In genomic region chr6:142913511-142914047, GRCh38 we compare ENCODE assay signal across 8 cellular contexts. TPM values are rescaled to one million over a fixed set of nuclear protein-coding genes. Genes with fewer than 3 reads are reported as not detected.
DNase-seq lines count a peak whose midpoint lies in the region; ATAC-seq, FAIRE-seq and TF ChIP-seq lines count a peak whose summit lies in the region.

No MANE protein-coding gene starts in this region.

- ATAC-seq in right lobe of liver (peak; percentile 52 to 73 (median 58)), HepG2 (no peak), HG03520 (IDR thresholded peaks at IDR 0.05; ENCODE audit: unreplicated experiment) (peak; percentile 95)
- peak; percentile 91 for ATAC-seq in activated CD8-positive, alpha-beta memory T cell treated with anti-CD3 and anti-CD28 coated beads, Interleukin-2, amount 10 ng/mL, durations not matched to agents 7 days and 5 days

- FAIRE-seq in HepG2 (lab: Jason Lieb, UNC) = no peak

- H3K27ac Mint-ChIP-seq in activated CD8-positive, alpha-beta memory T cell treated with anti-CD3 and anti-CD28 coated beads, Interleukin-2, amount 10 ng/mL, durations not matched to agents 7 days and 5 days = peak overlapping the region; percentile 99

- no peaks in the 10 kb centered on the region for H3K9me3 Mint-ChIP-seq in activated CD8-positive, alpha-beta memory T cell treated with anti-CD3 and anti-CD28 coated beads, Interleukin-2, amount 10 ng/mL, durations not matched to agents 7 days and 5 days (ENCODE audit: low read depth)

- TF ChIP-seq CTCF in right lobe of liver (IDR thresholded peaks at IDR 0.05) = no peak
- no peak for TF ChIP-seq CTCF in HepG2 (CRISPR knock-in tag; IDR thresholded peaks at IDR 0.05)
- peak in 1 of 6 experiments; percentile 14 for TF ChIP-seq CTCF in esophagus squamous epithelium (IDR thresholded peaks at IDR 0.05)

- H3K27me3 ChIP-seq in right lobe of liver (no peaks in the 10 kb centered on the region), HepG2 (ENCODE audit: control insufficient read depth in 1 of 2, insufficient read depth in 2 of 2, low read length in 2 of 2) (no peaks in the 10 kb centered on the region), esophagus squamous epithelium (no peaks in the 10 kb centered on the region)

- no peaks in the 10 kb centered on the region for H3K27me3 Mint-ChIP-seq in activated CD8-positive, alpha-beta memory T cell treated with anti-CD3 and anti-CD28 coated beads, Interleukin-2, amount 10 ng/mL, durations not matched to agents 7 days and 5 days

- POLR2A ChIA-PET in HepG2 (lab: Yijun Ruan, JAX) = no interaction called here

- BruUV-seq in HepG2 (replicated peaks; lab: Mats Ljungman, UMichigan) = no TSS peak

- TF ChIP-seq EP300 in HepG2 (IDR thresholded peaks at IDR 0.05; ENCODE audit: low read depth in 2 of 2, low read length in 2 of 2) (no peak), HepG2 (CRISPR knock-in tag; IDR thresholded peaks at IDR 0.05; ENCODE audit: borderline replicate concordance) (no peak)

- H4K20me1 ChIP-seq in HepG2 (ENCODE audit: insufficient read depth, low read length) = no peaks in the 10 kb centered on the region; the same call in 1 of the 2 replicates

- H3K4me3 ChIP-seq in right lobe of liver (no peak overlapping the region), HepG2 (replicated peaks in 1 of 3; ENCODE audit: insufficient read depth in 1 of 3, low read depth in 2 of 3, low read length in 3 of 3) (no peak overlapping the region), esophagus squamous epithelium (no peak overlapping the region)

- no peak overlapping the region for H3K4me2 ChIP-seq in HepG2 (ENCODE audit: low read depth, low read length)

- H3K27ac ChIP-seq in right lobe of liver (no peak overlapping the region), HepG2 (ENCODE audit: extremely low read length, insufficient read depth, low read length) (no peak overlapping the region), esophagus squamous epithelium (peak overlapping the region in 2 of 4 donors; percentile 39 to 42)

- peak overlapping the region; percentile 73 for H3K4me3 Mint-ChIP-seq in activated CD8-positive, alpha-beta memory T cell treated with anti-CD3 and anti-CD28 coated beads, Interleukin-2, amount 10 ng/mL, durations not matched to agents 7 days and 5 days

- H3K9me3 ChIP-seq in right lobe of liver (no peaks in the 10 kb centered on the region), HepG2 (ENCODE audit: low read length) (no peaks in the 10 kb centered on the region), esophagus squamous epithelium (no peaks in the 10 kb centered on the region)

- TF ChIP-seq POLR2A in right lobe of liver (IDR thresholded peaks at IDR 0.05) (no peak), HepG2 (IDR thresholded peaks at IDR 0.05; ENCODE audit: insufficient read depth in 1 of 2, low read depth in 2 of 2, low read length in 2 of 2) (no peak), esophagus squamous epithelium (IDR thresholded peaks at IDR 0.05) (no peak)

- no peaks in the 10 kb centered on the region for H3K79me2 ChIP-seq in HepG2 (ENCODE audit: insufficient read depth, low read length)

- H3K36me3 ChIP-seq in right lobe of liver = no peaks in the 10 kb centered on the region
- H3K36me3 ChIP-seq in HepG2 (replicated peaks in 1 of 2; ENCODE audit: control insufficient read depth in 1 of 2, insufficient read depth in 2 of 2, low read length in 2 of 2) = no peaks in the 10 kb centered on the region
- H3K36me3 ChIP-seq in esophagus squamous epithelium = no peaks in the 10 kb centered on the region

- WGBS in right lobe of liver (ENCODE audit: insufficient coverage, low coverage, low lambda C conversion rate, missing lambda C conversion rate) = 80% methylated on average over 8 of the region's 10 CpGs
- WGBS in HepG2 (ENCODE audit: low lambda C conversion rate) = 95% methylated on average over 10 of the region's 10 CpGs
- WGBS in esophagus squamous epithelium, 2 donors = 73 to 91% methylated on average over 10 of the region's 10 CpGs

- CTCF ChIA-PET in HepG2 (lab: Yijun Ruan, JAX; ENCODE audit: low intra/inter-chr PET ratio, low total read pairs) = no interaction called here
- CTCF ChIA-PET in activated CD8-positive, alpha-beta memory T cell treated with anti-CD3 and anti-CD28 coated beads, Interleukin-2, amount 10 ng/mL, durations not matched to agents 7 days and 5 days (lab: Charles Lee) = interaction anchor here (0.7 to 2.3 kb wide), 6 partner anchors 9 to 71 kb away, joined by 3 to 11 read pairs (median 5); no protein-coding TSS in a partner anchor

- in situ Hi-C loops in HepG2 (cut with HindIII; ENCODE audit: extremely low pct_ligation_motif_present, low pct_unique_long_range_greater_than_20kb) = no loop called here

- H3K4me1 ChIP-seq in right lobe of liver (no peaks in the 10 kb centered on the region), HepG2 (ENCODE audit: insufficient read depth, low read length) (no peaks in the 10 kb centered on the region), esophagus squamous epithelium (peaks cover 0 to 5% (median 3%) of the 10 kb centered on the region in 3 donors)

- peaks cover 69% of the 10 kb centered on the region for H3K4me1 Mint-ChIP-seq in activated CD8-positive, alpha-beta memory T cell treated with anti-CD3 and anti-CD28 coated beads, Interleukin-2, amount 10 ng/mL, durations not matched to agents 7 days and 5 days

- H3K36me3 Mint-ChIP-seq in activated CD8-positive, alpha-beta memory T cell treated with anti-CD3 and anti-CD28 coated beads, Interleukin-2, amount 10 ng/mL, durations not matched to agents 7 days and 5 days = peaks cover 22% of the 10 kb centered on the region

- TF ChIP-seq RAD21 in HepG2 (CRISPR knock-in tag; IDR thresholded peaks at IDR 0.05) = no peak

- intact Hi-C loops in right lobe of liver (cut with DNase I) = no loop called here
- intact Hi-C loops in HepG2 (cut with micrococcal nuclease; ENCODE audit: unreplicated experiment) = no loop called here
- intact Hi-C loops in esophagus squamous epithelium (cut with DNase I) = no loop called here

- H3K9ac ChIP-seq in HepG2 (ENCODE audit: insufficient read depth, low read depth, low read length) = no peak overlapping the region

- no peak overlapping the region for H2AFZ ChIP-seq in HepG2 (ENCODE audit: low read length)

- DNase-seq in right lobe of liver (no peak), HepG2 (ENCODE audit: low spot score) (no peak), esophagus squamous epithelium (lab: John Stamatoyannopoulos, UW) (no peak), NCI-H187 (lab: John Stamatoyannopoulos, UW) (no peak), NCI-H1105 treated with DMSO at 0.1 percent for 48 hours (lab: John Stamatoyannopoulos, UW) (no peak)
- peak; percentile 89 for DNase-seq in activated CD8-positive, alpha-beta memory T cell treated with anti-CD3 and anti-CD28 coated beads, Interleukin-2, amount 10 ng/mL, durations not matched to agents 7 days and 5 days
- peak; percentile 50 for DNase-seq in stimulated activated CD4-positive, alpha-beta T cell treated with anti-CD3 and anti-CD28 coated beads, Interleukin-12 subunit alpha, Interleukin-12 subunit beta, amount 100 ng/mL, for 4 hours

TF ChIP-seq in HepG2, 621 proteins besides CTCF, POLR2A, EP300 and RAD21 (continues in another document):
- TF ChIP-seq RFXANK (CRISPR knock-in tag; IDR thresholded peaks at IDR 0.05) = no peak
- TF ChIP-seq SRY (CRISPR knock-in tag; IDR thresholded peaks at IDR 0.05) = no peak
- TF ChIP-seq ZNF205 (CRISPR knock-in tag; IDR thresholded peaks at IDR 0.05) = no peak
- TF ChIP-seq MEIS1 (CRISPR knock-in tag; IDR thresholded peaks at IDR 0.05; ENCODE audit: borderline replicate concordance) = no peak
- TF ChIP-seq ZNF235 (CRISPR knock-in tag; IDR thresholded peaks at IDR 0.05; ENCODE audit: borderline replicate concordance) = no peak
- no peak for TF ChIP-seq THRA (CRISPR knock-in tag; IDR thresholded peaks at IDR 0.05; ENCODE audit: borderline replicate concordance)
- TF ChIP-seq ZFP90 (CRISPR knock-in tag; IDR thresholded peaks at IDR 0.05; ENCODE audit: borderline replicate concordance) = no peak

RNA-seq across cellular contexts. Expression of gene HIVEP2, which starts 31.4 kb away (rescaled TPM):
- total RNA-seq in right lobe of liver = 1 to 10 TPM; 3.0 to 8.9 (median 5.1) TPM
- total RNA-seq in HepG2 (2016; rRNA removed; fragmentation: Illumina TruSeq; extraction: Trizol) = 3.4 and 5.4 TPM in 2 replicates
- total RNA-seq in HepG2 (2016; cell fraction: cytosol; rRNA removed; fragmentation: Illumina TruSeq; extraction: Trizol; ENCODE audit: low read depth) = 0.30 and 1.5 TPM in 2 replicates
- total RNA-seq in HepG2 (2016; cell fraction: insoluble cytoplasmic fraction; rRNA removed; fragmentation: Illumina TruSeq; extraction: Trizol) = 4.1 TPM in 2 replicates
- total RNA-seq in HepG2 (2016; cell fraction: membrane; rRNA removed; fragmentation: Illumina TruSeq; extraction: Trizol) = 1.2 and 1.8 TPM in 2 replicates
- 4.9 and 5.6 TPM in 2 replicates for total RNA-seq in HepG2 (2016; cell fraction: nucleus; rRNA removed; fragmentation: Illumina TruSeq; extraction: Trizol)
- polyA plus RNA-seq in HepG2 (2011; rRNA removed) = 12.8 and 12.9 TPM in 2 replicates
- polyA plus RNA-seq in HepG2 (2011; cell fraction: cytosol; rRNA removed) = 6.4 and 8.1 TPM in 2 replicates
- 27.7 and 28.6 TPM in 2 replicates for polyA plus RNA-seq in HepG2 (2011; cell fraction: nucleus; rRNA removed)
- polyA plus RNA-seq in HepG2 (2012) = 14.5 and 17.1 TPM in 2 replicates
- 0.05 and 0.18 TPM in 2 replicates for polyA plus RNA-seq in HepG2 (2016; cell fraction: cytosol; fragmentation: Illumina TruSeq; extraction: Trizol; ENCODE audit: low read depth)
- 2.4 and 2.5 TPM in 2 replicates for polyA plus RNA-seq in HepG2 (2016; cell fraction: insoluble cytoplasmic fraction; fragmentation: Illumina TruSeq; extraction: Trizol; ENCODE audit: low read depth)
- 0.22 and 0.25 TPM in 2 replicates for polyA plus RNA-seq in HepG2 (2016; cell fraction: membrane; fragmentation: Illumina TruSeq; extraction: Trizol; ENCODE audit: low read depth)
- 6.9 and 8.3 TPM in 2 replicates for polyA plus RNA-seq in HepG2 (2016; cell fraction: nucleus; fragmentation: Illumina TruSeq; extraction: Trizol; ENCODE audit: insufficient read depth, low read depth)
- polyA minus RNA-seq in HepG2 (2011; rRNA and poly(A)+ RNA removed; ENCODE audit: low replicate concordance) = 3.8 and 23.2 TPM in 2 replicates
- 12.5 and 18.3 TPM in 2 replicates for polyA minus RNA-seq in HepG2 (2011; cell fraction: cytosol; rRNA and poly(A)+ RNA removed)
- polyA minus RNA-seq in HepG2 (2011; cell fraction: nucleus; rRNA and poly(A)+ RNA removed) = 35.8 and 45.4 TPM in 2 replicates
- 10 to 100 TPM; 24.1 to 28.8 TPM for total RNA-seq in activated CD8-positive, alpha-beta memory T cell treated with anti-CD3 and anti-CD28 coated beads, Interleukin-2, amount 10 ng/mL, durations not matched to agents 7 days and 5 days
- total RNA-seq in esophagus squamous epithelium = 10 to 100 TPM in 3 of 4 donors, 1 to 10 TPM in 1; 8.6 to 19.3 (median 12.7) TPM

Comparison
In these comparisons a context has a peak if more than half of its experiments do, and no peak if none do; other contexts are left out.
1. DNase-seq: peak in activated CD8-positive, alpha-beta memory T cell treated with anti-CD3 and anti-CD28 coated beads, Interleukin-2, amount 10 ng/mL, durations not matched to agents 7 days and 5 days (single experiment) and stimulated activated CD4-positive, alpha-beta T cell treated with anti-CD3 and anti-CD28 coated beads, Interleukin-12 subunit alpha, Interleukin-12 subunit beta, amount 100 ng/mL, for 4 hours (single experiment); none in right lobe of liver (0 of 3), HepG2 (single experiment), esophagus squamous epithelium (single experiment), NCI-H187 (0 of 2) and NCI-H1105 treated with DMSO at 0.1 percent for 48 hours (single experiment).